9 cellular contexts compared by ENCODE assay signal in the genomic region with DNA sequence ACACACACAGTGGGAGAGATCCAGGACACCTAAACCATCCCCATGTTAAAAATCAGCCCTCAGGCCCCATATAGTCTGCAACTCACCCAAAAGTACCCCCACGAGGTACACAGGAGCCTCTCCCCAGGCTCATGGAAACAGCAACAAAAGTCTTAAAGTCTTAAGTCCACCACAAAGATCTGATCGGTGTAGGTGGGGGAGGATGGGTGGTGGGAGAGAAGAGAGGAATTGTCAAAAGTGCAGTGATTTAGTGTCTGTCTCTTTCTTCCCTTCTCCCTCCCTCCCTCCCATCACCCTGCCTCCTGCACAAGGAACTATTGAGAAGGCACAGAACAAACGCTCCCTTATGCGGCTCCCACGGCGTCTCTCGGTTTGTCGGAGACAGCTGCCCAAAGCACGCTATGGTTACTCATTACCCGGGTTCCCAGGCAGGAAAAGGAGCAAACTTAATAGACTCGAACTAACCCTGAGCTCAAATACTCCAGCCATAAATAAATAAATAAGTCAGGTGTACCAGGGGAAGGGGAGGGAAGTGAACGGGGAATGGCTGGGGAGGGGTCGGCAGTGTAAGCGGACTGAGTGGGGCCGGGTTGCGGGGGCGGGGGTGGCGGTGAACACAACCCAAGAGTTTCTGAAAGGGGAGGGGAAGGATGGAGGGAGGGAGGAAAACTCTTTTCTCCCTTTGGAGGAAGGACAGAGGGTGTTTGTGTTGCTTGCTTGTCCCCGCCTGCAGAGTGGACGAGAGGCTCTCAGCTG.
DNase-seq lines count a peak whose midpoint lies in the region; ATAC-seq and TF ChIP-seq lines count a peak whose summit lies in the region.
"Had no signal": no experiment of that assay in that cellular context is flagged by ENCODE, and none has a peak within 500 bp of the region (broad histone marks: within the 10 kb centered on the region; RNA-seq: fewer than 3 reads in every experiment).

No MANE protein-coding gene starts in this region.

- TF ChIP-seq POLR2A in gastrocnemius medialis (IDR thresholded peaks at IDR 0.05), result no peak

- H3K9me3 ChIP-seq in gastrocnemius medialis, result no peaks in the 10 kb centered on the region

- no peak for TF ChIP-seq CTCF in gastrocnemius medialis (IDR thresholded peaks at IDR 0.05 in 4 of 5, conservative IDR thresholded peaks at IDR 0.05 in 1 of 5)

- intact Hi-C loops in gastrocnemius medialis (cut with DNase I; ENCODE audit: low total_unique reads), result no loop called here

- H3K27me3 ChIP-seq in gastrocnemius medialis, result peaks cover 0 to 10% (median 2%) of the 10 kb centered on the region in 3 donors

- H3K36me3 ChIP-seq in gastrocnemius medialis, result no peaks in the 10 kb centered on the region

- in situ Hi-C loops in gastrocnemius medialis (cut with MboI; ENCODE audit: low sequenced_read_pairs in 4 of 4), result no loop called here

- H3K27ac ChIP-seq in gastrocnemius medialis, result no peak overlapping the region

- DNase-seq in LoVo (ENCODE audit: low spot score) (peak; percentile 86), fibroblast of peridontal ligament (ENCODE audit: extremely low read depth) (peak; percentile 54), pons (ENCODE audit: low spot score) (peak; percentile 97), gastrocnemius medialis (no peak), NCI-H187 (lab: John Stamatoyannopoulos, UW) (no peak)
- DNase-seq in activated CD8-positive, alpha-beta memory T cell treated with anti-CD3 and anti-CD28 coated beads for 24 hours, result no peak
- DNase-seq: NCI-H146 had no signal

- ATAC-seq in GM18868 (IDR thresholded peaks at IDR 0.05; ENCODE audit: unreplicated experiment) (peak; percentile 41), gastrocnemius medialis (no peak), HG03025 (IDR thresholded peaks at IDR 0.05; ENCODE audit: low FRiP score, unreplicated experiment) (no peak)

- H3K4me3 ChIP-seq in gastrocnemius medialis, result no peak overlapping the region

- H3K4me1 ChIP-seq in gastrocnemius medialis, result no peaks in the 10 kb centered on the region

Comparison
In these comparisons a context has a peak if more than half of its experiments do, and no peak if none do; other contexts are left out.
1. DNase-seq: peak in LoVo (single experiment), fibroblast of peridontal ligament (single experiment) and pons (single experiment); none in gastrocnemius medialis (0 of 2), NCI-H187 (0 of 2) and activated CD8-positive, alpha-beta memory T cell treated with anti-CD3 and anti-CD28 coated beads for 24 hours (single experiment).